8 cellular contexts compared by ENCODE assay signal in genomic region chr13:108270442-108270841, GRCh38. TPM values are rescaled to one million over a fixed set of nuclear protein-coding genes. Genes with fewer than 3 reads are reported as not detected.
DNase-seq lines count a peak whose midpoint lies in the region; ATAC-seq and TF ChIP-seq lines count a peak whose summit lies in the region.

No MANE protein-coding gene starts in this region.

- H3K4me3 ChIP-seq in AG10803 (ENCODE audit: low read length): peak overlapping the region; percentile 57
- H3K4me3 ChIP-seq in dorsolateral prefrontal cortex: peak overlapping the region in 56 of 59 donors; percentile 11 to 65 (median 44)
- peak overlapping the region; percentile 37 to 44 (median 42) for H3K4me3 ChIP-seq in gastrocnemius medialis
- peak overlapping the region in 1 of 2 donors; percentile 14 for H3K4me3 ChIP-seq in prostate gland

- WGBS in prostate gland: 61% methylated on average over 3 of the region's 3 CpGs

- peak overlapping the region in 29 of 59 donors; percentile 1 to 80 (median 48) for H3K27ac ChIP-seq in dorsolateral prefrontal cortex
- peak overlapping the region in 1 of 4 donors; percentile 35 for H3K27ac ChIP-seq in gastrocnemius medialis
- no peak overlapping the region for H3K27ac ChIP-seq in prostate gland

- peaks cover 0 to 8% of the 10 kb centered on the region in 2 donors for H3K4me1 ChIP-seq in gastrocnemius medialis
- H3K4me1 ChIP-seq in prostate gland (replicated peaks): no peaks in the 10 kb centered on the region

- ATAC-seq in GM19467 (IDR thresholded peaks at IDR 0.05; ENCODE audit: unreplicated experiment) (peak; percentile 7), gastrocnemius medialis (no peak)

- H3K36me3 ChIP-seq in gastrocnemius medialis: no peaks in the 10 kb centered on the region
- H3K36me3 ChIP-seq in prostate gland: no peaks in the 10 kb centered on the region

- DNase-seq in AG10803 (ENCODE audit: low read depth) (no peak), KBM-7 (peak; percentile 48), dorsolateral prefrontal cortex (no peak), gastrocnemius medialis (no peak), glomerular visceral epithelial cell (ENCODE audit: extremely low spot score) (no peak), prostate gland (ENCODE audit: low spot score) (no peak), occipital lobe (lab: John Stamatoyannopoulos, UW) (no peak)

- H3K9me3 ChIP-seq in gastrocnemius medialis (no peaks in the 10 kb centered on the region), prostate gland (no peaks in the 10 kb centered on the region)

- in situ Hi-C loops in KBM-7 (cut with MboI; ENCODE audit: low pct_unique_long_range_greater_than_20kb, low sequenced_read_pairs) (no loop called here), gastrocnemius medialis (cut with MboI; ENCODE audit: low sequenced_read_pairs in 4 of 4) (no loop called here)

- TF ChIP-seq CTCF in AG10803 (conservative IDR thresholded peaks at IDR 0.05; ENCODE audit: low read length): no peak
- TF ChIP-seq CTCF in dorsolateral prefrontal cortex (IDR thresholded peaks at IDR 0.05 in 54 of 56, conservative IDR thresholded peaks at IDR 0.05 in 2 of 56; ENCODE audit: low read depth in 1 of 56, partially characterized antibody in 56 of 56): no peak
- TF ChIP-seq CTCF in gastrocnemius medialis (IDR thresholded peaks at IDR 0.05 in 4 of 5, conservative IDR thresholded peaks at IDR 0.05 in 1 of 5): no peak
- TF ChIP-seq CTCF in prostate gland (IDR thresholded peaks at IDR 0.05): no peak

- TF ChIP-seq POLR2A in gastrocnemius medialis (IDR thresholded peaks at IDR 0.05): no peak
- TF ChIP-seq POLR2A in prostate gland (IDR thresholded peaks at IDR 0.05): no peak

- no peaks in the 10 kb centered on the region for H3K27me3 ChIP-seq in dorsolateral prefrontal cortex
- H3K27me3 ChIP-seq in gastrocnemius medialis: no peaks in the 10 kb centered on the region
- H3K27me3 ChIP-seq in prostate gland (replicated peaks; ENCODE audit: insufficient read depth): no peaks in the 10 kb centered on the region

- intact Hi-C loops in dorsolateral prefrontal cortex (cut with DNase I) (no loop called here), gastrocnemius medialis (cut with DNase I; ENCODE audit: low total_unique reads) (no loop called here), prostate gland (cut with DNase I) (no loop called here)

RNA-seq across cellular contexts. Expression of gene TNFSF13B, which starts 0.9 kb away (rescaled TPM):
- 10 to 100 TPM in 22 of 120 experiments, 1 to 10 TPM in 98; 2.4 to 19.4 (median 6.7) TPM for total RNA-seq in dorsolateral prefrontal cortex
- total RNA-seq in gastrocnemius medialis: 1 to 10 TPM in 1 of 4 donors, under 1 TPM in 2, not detected in 1; 0.31 to 2.2 (median 0.62) TPM
- 1 to 10 TPM; 4.1 to 9.1 TPM for total RNA-seq in prostate gland
- 0.78 TPM for total RNA-seq in occipital lobe

RNA-seq across cellular contexts. Expression of gene ABHD13, which starts 52.2 kb away (rescaled TPM):
- 10 to 100 TPM in 102 of 120 experiments, 1 to 10 TPM in 18; 7.4 to 17.4 (median 12.0) TPM for total RNA-seq in dorsolateral prefrontal cortex
- total RNA-seq in gastrocnemius medialis: 10 to 100 TPM in 1 of 4 donors, 1 to 10 TPM in 3; 4.8 to 15.5 (median 6.9) TPM
- 1 to 10 TPM; 4.8 to 9.7 TPM for total RNA-seq in prostate gland
- total RNA-seq in occipital lobe: 19.7 TPM

RNA-seq across cellular contexts. Expression of gene LIG4, which starts 55.1 kb away (rescaled TPM):
- total RNA-seq in dorsolateral prefrontal cortex (10 to 100 TPM; 11.4 to 31.5 (median 20.0) TPM), gastrocnemius medialis (10 to 100 TPM in 3 of 4 donors, 1 to 10 TPM in 1; 5.6 to 12.4 (median 11.3) TPM), prostate gland (1 to 10 TPM; 7.8 to 7.9 TPM), occipital lobe (19.8 TPM)
